8 cellular contexts compared by ENCODE assay signal in the genomic region with DNA sequence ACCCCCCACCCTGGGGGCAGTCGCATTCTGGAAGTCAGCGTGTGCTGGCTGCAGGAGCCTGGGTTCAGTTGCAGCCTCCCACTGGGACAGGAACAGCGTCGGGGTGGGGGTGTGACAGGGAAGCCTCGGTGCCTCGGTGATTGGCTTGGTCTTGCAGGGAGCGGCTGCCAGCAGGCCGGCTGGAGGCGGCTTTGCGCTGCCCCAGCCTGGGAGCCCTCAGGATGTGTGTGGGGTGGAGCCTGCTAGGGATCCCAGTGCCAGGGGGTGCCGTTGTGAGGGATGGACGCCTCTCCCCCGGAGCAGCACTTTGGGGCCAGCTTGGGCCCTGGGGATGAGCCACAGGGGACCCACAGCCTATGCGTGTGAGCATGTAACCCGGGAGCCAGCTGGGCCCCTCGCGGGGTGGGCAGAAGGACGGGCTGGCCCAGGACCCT.
DNase-seq lines count a peak whose midpoint lies in the region; ATAC-seq, FAIRE-seq and TF ChIP-seq lines count a peak whose summit lies in the region.

No MANE protein-coding gene starts in this region.

- H3K27ac ChIP-seq in keratinocyte (ENCODE audit: control insufficient read depth, insufficient read depth, low read length) (peak overlapping the region; percentile 84), skin epidermis (peak overlapping the region in 20 of 21 experiments; percentile 40 to 84 (median 70))

- peak; percentile 48 for FAIRE-seq in keratinocyte (lab: Jason Lieb, UNC)

- peak overlapping the region; percentile 91 for H3K4me2 ChIP-seq in keratinocyte (ENCODE audit: control insufficient read depth, extremely low read depth, insufficient read depth, low read depth, low read length)

- H3K9ac ChIP-seq in keratinocyte (ENCODE audit: control insufficient read depth, extremely low read depth, insufficient read depth, low read length): peak overlapping the region; percentile 88

- dilution Hi-C loops in keratinocyte (cut with MboI; ENCODE audit: extremely low pct_ligation_motif_present, low sequenced_read_pairs): no loop called here

- H3K4me3 ChIP-seq in MG63: peak overlapping the region; percentile 55
- peak overlapping the region; percentile 50 to 56 for H3K4me3 ChIP-seq in cardiac fibroblast (replicated peaks in 1 of 2; ENCODE audit: low read depth in 2 of 2, low read length in 2 of 2)
- H3K4me3 ChIP-seq in keratinocyte (ENCODE audit: control insufficient read depth in 2 of 3, extremely low read depth in 1 of 3, insufficient read depth in 2 of 3, low read depth in 1 of 3, low read length in 3 of 3): peak overlapping the region; percentile 56 to 87 (median 81)
- H3K4me3 ChIP-seq in skin epidermis: peak overlapping the region; percentile 20 to 41 (median 26)

- H2AFZ ChIP-seq in keratinocyte (ENCODE audit: control insufficient read depth, low read length): peak overlapping the region; percentile 95

- H3K4me1 ChIP-seq in keratinocyte (ENCODE audit: control insufficient read depth, extremely low read depth, insufficient read depth, low read length): peaks cover 26% of the 10 kb centered on the region

- H3K36me3 ChIP-seq in MG63: no peaks in the 10 kb centered on the region
- H3K36me3 ChIP-seq in keratinocyte (ENCODE audit: control insufficient read depth in 2 of 2, extremely low read depth in 1 of 2, insufficient read depth in 2 of 2, low read length in 2 of 2): peaks cover 3 to 7% of the 10 kb centered on the region in 2 experiments

- DNase-seq in AG20443 (ENCODE audit: low spot score): peak; percentile 94
- DNase-seq in MG63: peak; percentile 87
- peak; percentile 34 to 82 for DNase-seq in cardiac fibroblast (ENCODE audit: low read depth in 2 of 2)
- no peak for DNase-seq in keratinocyte (ENCODE audit: low read depth, low spot score)

- peaks cover 26% of the 10 kb centered on the region for H3K79me2 ChIP-seq in keratinocyte (ENCODE audit: control insufficient read depth, insufficient read depth, low read length)

- TF ChIP-seq CTCF in cardiac fibroblast (IDR thresholded peaks at IDR 0.05; ENCODE audit: low read depth, low read length) (no peak), keratinocyte (optimal IDR thresholded peaks at IDR 0.05 in 1 of 3, IDR thresholded peaks at IDR 0.05 in 1 of 3, conservative IDR thresholded peaks at IDR 0.05 in 1 of 3; ENCODE audit: extremely low read depth in 1 of 3, insufficient read depth in 2 of 3, low read length in 3 of 3) (no peak)

- peaks cover 4% of the 10 kb centered on the region for H4K20me1 ChIP-seq in keratinocyte (ENCODE audit: control insufficient read depth, extremely low read depth, insufficient read depth, low read length)

- H3K9me3 ChIP-seq in MG63: no peaks in the 10 kb centered on the region
- H3K9me3 ChIP-seq in keratinocyte (ENCODE audit: control insufficient read depth, low read depth, low read length): no peaks in the 10 kb centered on the region

- no peaks in the 10 kb centered on the region for H3K9me1 ChIP-seq in keratinocyte (ENCODE audit: control insufficient read depth, extremely low read depth, insufficient read depth, low read length)

- H3K27me3 ChIP-seq in MG63: no peaks in the 10 kb centered on the region
- no peaks in the 10 kb centered on the region for H3K27me3 ChIP-seq in keratinocyte (ENCODE audit: control insufficient read depth, extremely low read depth, insufficient read depth, low read length)

- ATAC-seq in HG03280 (IDR thresholded peaks at IDR 0.05; ENCODE audit: unreplicated experiment) (no peak), GM19351 (IDR thresholded peaks at IDR 0.05; ENCODE audit: unreplicated experiment) (no peak), HG03442 (IDR thresholded peaks at IDR 0.05; ENCODE audit: unreplicated experiment) (no peak)

Comparison
In these comparisons a context has a peak if more than half of its experiments do, and no peak if none do; other contexts are left out.
1. H3K4me3 ChIP-seq: peak in every context shown above with its lines; median percentile 81 in keratinocyte; 55 in MG63; 53 in cardiac fibroblast; 26 in skin epidermis.